11 cellular contexts compared by ENCODE assay signal in genomic region chr1:28244549-28245251, GRCh38. TPM values are rescaled to one million over a fixed set of nuclear protein-coding genes. Genes with fewer than 3 reads are reported as not detected.
DNase-seq lines count a peak whose midpoint lies in the region; ATAC-seq lines count a peak whose summit lies in the region.
"Had no signal": no experiment of that assay in that cellular context is flagged by ENCODE, and none has a peak within 500 bp of the region (broad histone marks: within the 10 kb centered on the region; RNA-seq: fewer than 3 reads in every experiment).

No MANE protein-coding gene starts in this region.

- peaks cover 3% of the 10 kb centered on the region for H3K36me3 ChIP-seq in thymus (ENCODE audit: control insufficient read depth, insufficient read depth)
- H3K36me3 ChIP-seq: esophagus muscularis mucosa, suprapubic skin had no signal

- H3K4me3 Mint-ChIP-seq in T-helper 17 cell: peak overlapping the region; percentile 55

- H3K27me3 Mint-ChIP-seq in T-helper 17 cell: no peaks in the 10 kb centered on the region

- DNase-seq in Right ventricle myocardium inferior (ENCODE audit: missing footprints) (no peak), cardiac septum (ENCODE audit: low spot score) (no peak), T-helper 17 cell (no peak), right cardiac atrium (peak in 1 of 3 donors; percentile 38), NCI-H2029 (lab: John Stamatoyannopoulos, UW) (no peak)
- DNase-seq: NCI-H510A treated with DMSO at 0.1 percent for 48 hours had no signal

- WGBS in right cardiac atrium: 71% methylated on average over 13 of the region's 13 CpGs
- WGBS in thymus: 78% methylated on average over 13 of the region's 13 CpGs

- no peaks in the 10 kb centered on the region for H3K36me3 Mint-ChIP-seq in T-helper 17 cell (ENCODE audit: low read depth)

- no peaks in the 10 kb centered on the region for H3K9me3 ChIP-seq in T-helper 17 cell (ENCODE audit: control insufficient read depth, low read length, poor library complexity, severe bottlenecking)
- no peaks in the 10 kb centered on the region for H3K9me3 ChIP-seq in right cardiac atrium (ENCODE audit: control insufficient read depth, low read length)
- no peaks in the 10 kb centered on the region for H3K9me3 ChIP-seq in thymus (ENCODE audit: control insufficient read depth)
- H3K9me3 ChIP-seq: esophagus muscularis mucosa, suprapubic skin had no signal

- ATAC-seq in Right ventricle myocardium inferior (peak; percentile 30), T-helper 17 cell (no peak), right cardiac atrium (no peak), HG02973 (IDR thresholded peaks at IDR 0.05; ENCODE audit: unreplicated experiment) (no peak)
- ATAC-seq in activated CD4-positive, CD25-positive, alpha-beta regulatory T cell treated with anti-CD3 and anti-CD28 coated beads, Interleukin-2, amount 50 U/mL, for 24 hours: no peak

- H3K27me3 ChIP-seq in right cardiac atrium (ENCODE audit: control insufficient read depth, insufficient read depth): no peaks in the 10 kb centered on the region
- no peaks in the 10 kb centered on the region for H3K27me3 ChIP-seq in thymus (ENCODE audit: control insufficient read depth, insufficient read depth)
- H3K27me3 ChIP-seq: esophagus muscularis mucosa, suprapubic skin had no signal

- intact Hi-C loops in Right ventricle myocardium inferior (cut with DNase I) (loop anchor here (5.0 kb wide), 3 partner anchors 83 to 193 kb away; partner anchors contain the start of genes MED18 and PHACTR4), cardiac septum (cut with DNase I) (loop anchor here (5.0 kb wide), 3 partner anchors 123 to 358 kb away; partner anchors contain the start of genes PHACTR4 and RCC1), right cardiac atrium (cut with DNase I) (loop anchor here in 1 of 4 donors (10.0 kb wide), 1 partner anchor 80 kb away; the partner anchor contains the start of gene MED18)

- no peak overlapping the region for H3K4me3 ChIP-seq in right cardiac atrium (ENCODE audit: low read length)
- no peak overlapping the region for H3K4me3 ChIP-seq in thymus (ENCODE audit: low read length)
- H3K4me3 ChIP-seq: esophagus muscularis mucosa, suprapubic skin had no signal

- peak overlapping the region; percentile 99 for H3K27ac Mint-ChIP-seq in T-helper 17 cell

- H3K27ac ChIP-seq in right cardiac atrium (ENCODE audit: low read length): peak overlapping the region; percentile 68
- H3K27ac ChIP-seq in thymus (ENCODE audit: low read depth): peak overlapping the region; percentile 85
- H3K27ac ChIP-seq: esophagus muscularis mucosa, suprapubic skin had no signal

- H3K4me1 ChIP-seq in right cardiac atrium (ENCODE audit: control insufficient read depth, insufficient read depth, low read length) (peaks cover 3% of the 10 kb centered on the region), thymus (ENCODE audit: control insufficient read depth, insufficient read depth, low read length) (peaks cover 17% of the 10 kb centered on the region)

- peaks cover 40% of the 10 kb centered on the region for H3K4me1 Mint-ChIP-seq in T-helper 17 cell

RNA-seq across cellular contexts. Expression of gene ATP5IF1, which starts 8.8 kb away (rescaled TPM):
- 355 TPM for total RNA-seq in Right ventricle myocardium inferior
- total RNA-seq in cardiac septum: 423 TPM
- 10 to 100 TPM; 75.6 to 83.7 TPM for total RNA-seq in T-helper 17 cell
- total RNA-seq in right cardiac atrium: 100 to 1,000 TPM; 244 to 514 (median 404) TPM
- polyA plus RNA-seq in right cardiac atrium: 1,557 TPM
- 431 TPM for polyA plus RNA-seq in thymus

RNA-seq across cellular contexts. Expression of gene DNAJC8, which starts 11.9 kb away (rescaled TPM):
- total RNA-seq in Right ventricle myocardium inferior: 61.2 TPM
- 54.1 TPM for total RNA-seq in cardiac septum
- total RNA-seq in T-helper 17 cell: 10 to 100 TPM; 52.1 to 58.4 TPM
- total RNA-seq in right cardiac atrium: 10 to 100 TPM; 63.4 to 71.6 (median 64.1) TPM
- 78.3 TPM for polyA plus RNA-seq in right cardiac atrium
- polyA plus RNA-seq in thymus: 104 TPM

RNA-seq across cellular contexts. Expression of gene SESN2, which starts 14.6 kb away (rescaled TPM):
- total RNA-seq in Right ventricle myocardium inferior (2.9 TPM), cardiac septum (4.7 TPM), T-helper 17 cell (10 to 100 TPM; 16.6 to 35.3 TPM), right cardiac atrium (1 to 10 TPM; 3.4 to 3.8 (median 3.6) TPM)
- polyA plus RNA-seq in right cardiac atrium (3.1 TPM), thymus (6.7 TPM)
